16 cellular contexts compared by ENCODE assay signal in the genomic region with DNA sequence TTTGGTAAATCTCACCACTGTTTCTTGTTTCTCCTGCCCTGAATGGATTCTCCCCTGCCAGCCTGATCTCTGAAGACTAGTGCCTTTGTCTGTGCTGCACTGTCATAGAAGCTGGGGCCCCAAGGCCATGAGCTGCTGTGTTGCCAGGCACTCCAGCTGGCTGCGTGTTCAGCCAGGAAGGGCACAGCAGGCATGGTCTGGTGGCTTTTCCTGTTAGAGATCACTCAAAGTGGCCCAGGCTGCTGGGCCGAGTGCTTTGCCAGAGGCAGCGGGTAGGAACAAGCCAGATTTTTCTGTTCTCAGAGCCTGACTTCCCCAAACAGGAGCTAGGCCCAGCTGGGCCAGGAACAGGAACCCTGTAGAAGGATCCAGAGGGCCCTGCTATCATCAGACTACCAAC. TPM values are rescaled to one million over a fixed set of nuclear protein-coding genes. Genes with fewer than 3 reads are reported as not detected.
DNase-seq lines count a peak whose midpoint lies in the region; ATAC-seq and TF ChIP-seq lines count a peak whose summit lies in the region.
"Had no signal": no experiment of that assay in that cellular context is flagged by ENCODE, and none has a peak within 500 bp of the region (broad histone marks: within the 10 kb centered on the region; RNA-seq: fewer than 3 reads in every experiment).

No MANE protein-coding gene starts in this region.

- DNase-seq in DMS 273 (lab: John Stamatoyannopoulos, UW; ENCODE audit: unreplicated experiment), result peak; percentile 34
- DNase-seq in DMS 273 treated with DMSO at 0.1 percent for 48 hours (lab: John Stamatoyannopoulos, UW), result no peak
- peak; percentile 10 for DNase-seq in SK-MEL-5 (ENCODE audit: low read depth, low spot score)
- DNase-seq in head of caudate nucleus, result peak; percentile 68 to 94 (median 88)
- DNase-seq in hepatocyte (ENCODE audit: low spot score), result no peak
- no peak for DNase-seq in activated CD8-positive, alpha-beta memory T cell treated with anti-CD3 and anti-CD28 coated beads, Interleukin-2, amount 50 U/mL, for 4 hours
- DNase-seq: activated CD4-positive, alpha-beta T cell treated with anti-CD3 and anti-CD28 coated beads, Interleukin-2, amount 50 U/mL, for 4 hours; CD8-positive, alpha-beta T cell; foreskin keratinocyte; immature natural killer cell; NCI-H1092 treated with DMSO at 0.1 percent for 48 hours; stimulated activated naive CD8-positive, alpha-beta T cell treated with anti-CD3 and anti-CD28 coated beads, Interleukin-15, Interleukin-2, amounts not matched to agents 100 U/mL and 50 U/mL, for 24 hours had no signal

- H3K79me2 ChIP-seq in hepatocyte, result peaks cover 26% of the 10 kb centered on the region

- H3K27ac ChIP-seq in skeletal muscle tissue (ENCODE audit: low read depth, low read length) (peak overlapping the region; percentile 30), hepatocyte (no peak overlapping the region)
- H3K27ac ChIP-seq: 22Rv1, foreskin keratinocyte had no signal

- no peak for TF ChIP-seq CTCF in hepatocyte (IDR thresholded peaks at IDR 0.05; ENCODE audit: poor library complexity)

- intact Hi-C loops in head of caudate nucleus (cut with DNase I), result no loop called here

- H3K4me1 ChIP-seq in skeletal muscle tissue (ENCODE audit: control insufficient read depth in 3 of 3, insufficient read depth in 3 of 3, low read length in 3 of 3), result peaks cover 18 to 36% (median 35%) of the 10 kb centered on the region in 3 donors
- peaks cover 10% of the 10 kb centered on the region for H3K4me1 ChIP-seq in hepatocyte (ENCODE audit: insufficient read depth)
- H3K4me1 ChIP-seq: foreskin keratinocyte had no signal

- H3K9me2 ChIP-seq in hepatocyte (replicated peaks; ENCODE audit: insufficient read depth), result no peaks in the 10 kb centered on the region

- H3K36me3 ChIP-seq in skeletal muscle tissue (ENCODE audit: control insufficient read depth in 3 of 3, insufficient read depth in 3 of 3, low read length in 3 of 3) (peaks cover 48 to 52% (median 49%) of the 10 kb centered on the region in 3 donors), hepatocyte (replicated peaks; ENCODE audit: insufficient read depth, low read depth) (no peaks in the 10 kb centered on the region)

- peaks cover 3% of the 10 kb centered on the region for H4K20me1 ChIP-seq in hepatocyte (ENCODE audit: insufficient read depth, poor library complexity, severe bottlenecking)

- H2AFZ ChIP-seq in hepatocyte, result no peak overlapping the region

- H3K4me3 ChIP-seq in skeletal muscle tissue (ENCODE audit: low read length in 3 of 3) (no peak overlapping the region), hepatocyte (no peak overlapping the region)
- H3K4me3 ChIP-seq: K562 had no signal

- in situ Hi-C loops in SK-MEL-5 (cut with HindIII; ENCODE audit: low pct_unique_long_range_greater_than_20kb, low sequenced_read_pairs), result no loop called here

- no peak overlapping the region for H3K9ac ChIP-seq in skeletal muscle tissue (ENCODE audit: low read depth in 1 of 3, low read length in 3 of 3)

- WGBS in hepatocyte (ENCODE audit: low lambda C conversion rate, missing lambda C conversion rate), result 94% methylated on average over 3 of the region's 3 CpGs

- no peak overlapping the region for H3K4me2 ChIP-seq in hepatocyte

- no peaks in the 10 kb centered on the region for H3K9me3 ChIP-seq in skeletal muscle tissue (ENCODE audit: control insufficient read depth in 3 of 3, low read length in 3 of 3)
- no peaks in the 10 kb centered on the region for H3K9me3 ChIP-seq in hepatocyte (ENCODE audit: low read depth)

- ATAC-seq in HG03095 (IDR thresholded peaks at IDR 0.05; ENCODE audit: unreplicated experiment), result no peak
- ATAC-seq: CD8-positive, alpha-beta T cell; foreskin keratinocyte; K562; stimulated activated naive CD8-positive, alpha-beta T cell treated with anti-CD3 and anti-CD28 coated beads, Interleukin-15, Interleukin-2, amounts not matched to agents 100 U/mL and 50 U/mL, for 24 hours had no signal

- H3K27me3 ChIP-seq in skeletal muscle tissue (ENCODE audit: control insufficient read depth in 3 of 3, insufficient read depth in 3 of 3, low read length in 3 of 3) (no peaks in the 10 kb centered on the region), hepatocyte (no peaks in the 10 kb centered on the region)
- H3K27me3 ChIP-seq: foreskin keratinocyte had no signal

RNA-seq across cellular contexts. Expression of a gene that starts 5.2 kb away (rescaled TPM):
- total RNA-seq in SK-MEL-5 (2014; rRNA removed; shearing (Covaris generic)), result 26.8 and 28.9 TPM in 2 replicates
- 24.9 and 25.5 TPM in 2 replicates for polyA plus RNA-seq in SK-MEL-5 (2015; cell fraction: cytosol; rRNA removed)
- 6.0 and 12.7 TPM in 2 replicates for polyA plus RNA-seq in SK-MEL-5 (2015; cell fraction: nucleus; rRNA removed)
- total RNA-seq in skeletal muscle tissue, result 21.4 TPM
- total RNA-seq in hepatocyte, result 27.4 and 37.6 TPM in 2 replicates
- 40.9 and 42.7 TPM in 2 replicates for polyA plus RNA-seq in hepatocyte

RNA-seq across cellular contexts. Expression of a gene that starts 10.0 kb away (rescaled TPM):
- total RNA-seq in SK-MEL-5 (2014; rRNA removed; shearing (Covaris generic)), result not detected in 2 replicates
- not detected in 2 replicates for polyA plus RNA-seq in SK-MEL-5 (2015; cell fraction: cytosol; rRNA removed)
- not detected in 2 replicates for polyA plus RNA-seq in SK-MEL-5 (2015; cell fraction: nucleus; rRNA removed)
- 2.1 TPM for total RNA-seq in skeletal muscle tissue
- 1.1 TPM in 1 of 2 replicates, not detected in the other for total RNA-seq in hepatocyte
- 0.16 and 1.4 TPM in 2 replicates for polyA plus RNA-seq in hepatocyte
- polyA plus RNA-seq: immature natural killer cell had no signal

RNA-seq across cellular contexts. Expression of a gene that starts 31.1 kb away (rescaled TPM):
- 0.11 TPM in 1 of 2 replicates, not detected in the other for total RNA-seq in SK-MEL-5 (2014; rRNA removed; shearing (Covaris generic))
- 0.06 and 0.22 TPM in 2 replicates for polyA plus RNA-seq in SK-MEL-5 (2015; cell fraction: cytosol; rRNA removed)
- polyA plus RNA-seq in SK-MEL-5 (2015; cell fraction: nucleus; rRNA removed), result 0.35 TPM in 1 of 2 replicates, not detected in the other
- 11.0 TPM for total RNA-seq in skeletal muscle tissue
- total RNA-seq in hepatocyte, result 32.6 and 44.8 TPM in 2 replicates
- 53.7 and 59.4 TPM in 2 replicates for polyA plus RNA-seq in hepatocyte

RNA-seq across cellular contexts. Expression of a gene that starts 55.4 kb away (rescaled TPM):
- 84.9 and 89.6 TPM in 2 replicates for total RNA-seq in SK-MEL-5 (2014; rRNA removed; shearing (Covaris generic))
- polyA plus RNA-seq in SK-MEL-5 (2015; cell fraction: cytosol; rRNA removed), result 69.2 and 104 TPM in 2 replicates
- polyA plus RNA-seq in SK-MEL-5 (2015; cell fraction: nucleus; rRNA removed), result 50.3 and 56.6 TPM in 2 replicates
- total RNA-seq in skeletal muscle tissue, result 30.3 TPM
- 128 and 139 TPM in 2 replicates for total RNA-seq in hepatocyte
- polyA plus RNA-seq in hepatocyte, result 131 and 148 TPM in 2 replicates

Comparison
In these comparisons a context has a peak if more than half of its experiments do, and no peak if none do; other contexts are left out.
1. DNase-seq: peak in DMS 273 (single experiment), SK-MEL-5 (single experiment) and head of caudate nucleus (42 of 42); none in DMS 273 treated with DMSO at 0.1 percent for 48 hours (single experiment), hepatocyte (single experiment) and activated CD8-positive, alpha-beta memory T cell treated with anti-CD3 and anti-CD28 coated beads, Interleukin-2, amount 50 U/mL, for 4 hours (single experiment).
2. RNA of a gene that starts 31.1 kb away (total RNA-seq): 32.6 to 44.8 TPM in hepatocyte and 11.0 TPM in skeletal muscle tissue (single experiment); 0.11 TPM in SK-MEL-5; every median in the first group is over 10 times any median in the second.